In the genomic region with DNA sequence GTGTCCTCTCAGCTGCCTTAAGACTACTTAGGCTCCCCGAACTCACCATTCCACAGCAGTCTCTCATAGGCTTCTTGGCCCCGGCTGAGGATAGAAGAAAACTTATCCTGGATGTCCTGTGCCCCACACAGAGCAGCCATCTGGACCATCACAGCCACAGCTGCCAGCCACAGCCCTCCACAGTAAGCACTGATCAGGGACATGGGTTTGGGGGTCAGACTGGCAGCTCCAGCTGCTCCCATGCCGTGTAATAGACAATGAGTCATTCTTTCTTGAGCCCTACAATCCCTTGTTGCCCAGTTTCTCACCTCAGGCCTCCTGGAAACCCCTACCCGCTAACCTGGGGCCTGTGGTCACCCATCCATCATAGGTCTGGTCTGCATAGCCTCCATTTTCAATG, we compare ENCODE assay signal across 1 cellular context.
TF ChIP-seq lines count a peak whose summit lies in the region.

No MANE protein-coding gene starts in this region.

TF ChIP-seq in GM12878, 131 proteins besides CTCF, POLR2A, EP300 and RAD21:
- no peak for TF ChIP-seq ASH2L (IDR thresholded peaks at IDR 0.05; ENCODE audit: borderline replicate concordance, low read depth)
- TF ChIP-seq, protein P1, sequence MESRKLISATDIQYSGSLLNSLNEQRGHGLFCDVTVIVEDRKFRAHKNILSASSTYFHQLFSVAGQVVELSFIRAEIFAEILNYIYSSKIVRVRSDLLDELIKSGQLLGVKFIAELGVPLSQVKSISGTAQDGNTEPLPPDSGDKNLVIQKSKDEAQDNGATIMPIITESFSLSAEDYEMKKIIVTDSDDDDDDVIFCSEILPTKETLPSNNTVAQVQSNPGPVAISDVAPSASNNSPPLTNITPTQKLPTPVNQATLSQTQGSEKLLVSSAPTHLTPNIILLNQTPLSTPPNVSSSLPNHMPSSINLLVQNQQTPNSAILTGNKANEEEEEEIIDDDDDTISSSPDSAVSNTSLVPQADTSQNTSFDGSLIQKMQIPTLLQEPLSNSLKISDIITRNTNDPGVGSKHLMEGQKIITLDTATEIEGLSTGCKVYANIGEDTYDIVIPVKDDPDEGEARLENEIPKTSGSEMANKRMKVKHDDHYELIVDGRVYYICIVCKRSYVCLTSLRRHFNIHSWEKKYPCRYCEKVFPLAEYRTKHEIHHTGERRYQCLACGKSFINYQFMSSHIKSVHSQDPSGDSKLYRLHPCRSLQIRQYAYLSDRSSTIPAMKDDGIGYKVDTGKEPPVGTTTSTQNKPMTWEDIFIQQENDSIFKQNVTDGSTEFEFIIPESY (IDR thresholded peaks at IDR 0.05), result no peak
- no peak for TF ChIP-seq STAT3 (IDR thresholded peaks at IDR 0.05; ENCODE audit: low read depth, low read length)
- no peak for TF ChIP-seq FOS (IDR thresholded peaks at IDR 0.05; ENCODE audit: borderline replicate concordance, extremely low read depth, insufficient read length)
- no peak for TF ChIP-seq NRF1 (conservative IDR thresholded peaks at IDR 0.05; ENCODE audit: low read depth, low read length)
- no peak for TF ChIP-seq POLR2AphosphoS2 (IDR thresholded peaks at IDR 0.05; ENCODE audit: low read depth, low read length)
